Comparison of ENCODE assay signal across 17 cellular contexts in genomic region chr20:63149531-63150207, GRCh38.
"Had no signal": no experiment of that assay in that cellular context is flagged by ENCODE, and none has a peak within 500 bp of the region (broad histone marks: within the 10 kb centered on the region; RNA-seq: fewer than 3 reads in every experiment).

No MANE protein-coding gene starts in this region.

- ATAC-seq: activated CD4-positive, CD25-positive, alpha-beta regulatory T cell treated with anti-CD3 and anti-CD28 coated beads, Interleukin-2, amount 50 U/mL, for 24 hours; stimulated activated naive CD8-positive, alpha-beta T cell treated with anti-CD3 and anti-CD28 coated beads, Interleukin-15, Interleukin-2, amounts not matched to agents 100 U/mL and 50 U/mL, for 24 hours had no signal

- H3K27ac ChIP-seq: ascending aorta, esophagus muscularis mucosa, parathyroid adenoma had no signal

- H3K4me3 ChIP-seq: ascending aorta, esophagus muscularis mucosa, lung had no signal

- H3K9ac ChIP-seq: parathyroid adenoma had no signal

- H3K9me3 ChIP-seq: ascending aorta had no signal

- H3K4me1 Mint-ChIP-seq: mesothelial cell of epicardium, naive B cell had no signal

- H3K36me3 Mint-ChIP-seq: type B pancreatic cell had no signal

- H3K27me3 ChIP-seq: ascending aorta had no signal

- DNase-seq: activated naive CD4-positive, alpha-beta T cell; naive B cell; retina; small intestine; stimulated activated CD4-positive, alpha-beta T cell treated with anti-CD3 and anti-CD28 coated beads, Interleukin-4, amount 100 ng/mL, for 4 hours; stimulated activated CD8-positive, alpha-beta memory T cell treated with anti-CD3 and anti-CD28 coated beads, Interleukin-4, amount 100 ng/mL, for 48 hours; stimulated activated naive CD8-positive, alpha-beta T cell treated with anti-CD3 and anti-CD28 coated beads, Interleukin-15, Interleukin-2, amounts not matched to agents 100 U/mL and 50 U/mL, for 24 hours; T-helper 1 cell; T1000 had no signal

- H2AFZ ChIP-seq: parathyroid adenoma had no signal

- H3K4me1 ChIP-seq: ascending aorta, parathyroid adenoma had no signal

- H3K79me2 ChIP-seq: parathyroid adenoma had no signal

- H3K36me3 ChIP-seq: ascending aorta, esophagus muscularis mucosa had no signal

- FAIRE-seq: small intestine had no signal

- H3K27ac Mint-ChIP-seq: activated T-helper 1 cell treated with anti-CD3 and anti-CD28 coated beads, Interleukin-12 subunit alpha, Interleukin-12 subunit beta, Interleukin-2, Interleukin-4 antibody, amounts not matched to agents 30 ng/mL and 10 ng/mL and 1 ng/mL, durations not matched to agents 14 hours and 24 hours and 36 hours; mesothelial cell of epicardium; type B pancreatic cell had no signal

- H3K4me3 Mint-ChIP-seq: activated T-helper 1 cell treated with anti-CD3 and anti-CD28 coated beads, Interleukin-12 subunit alpha, Interleukin-12 subunit beta, Interleukin-2, Interleukin-4 antibody, amounts not matched to agents 30 ng/mL and 10 ng/mL and 1 ng/mL, durations not matched to agents 14 hours and 24 hours and 36 hours; mesothelial cell of epicardium; type B pancreatic cell had no signal
